In genomic region chr7:66741706-66742053, GRCh38 we compare ENCODE assay signal across 8 cellular contexts. TPM values are rescaled to one million over a fixed set of nuclear protein-coding genes. Genes with fewer than 3 reads are reported as not detected.
DNase-seq lines count a peak whose midpoint lies in the region; ATAC-seq and TF ChIP-seq lines count a peak whose summit lies in the region.

No MANE protein-coding gene starts in this region.

- peak overlapping the region; percentile 90 to 99 (median 94) for H3K9ac ChIP-seq in skeletal muscle tissue (ENCODE audit: low read depth in 1 of 3, low read length in 3 of 3)

- TF ChIP-seq CTCF in foreskin keratinocyte (conservative IDR thresholded peaks at IDR 0.05), result no peak

- ATAC-seq in foreskin keratinocyte, result no peak
- ATAC-seq in HG02840 (IDR thresholded peaks at IDR 0.05; ENCODE audit: low FRiP score, unreplicated experiment), result no peak

- H3K9me3 ChIP-seq in SJSA1 (replicated peaks) (no peaks in the 10 kb centered on the region), skeletal muscle tissue (ENCODE audit: control insufficient read depth in 3 of 3, low read length in 3 of 3) (no peaks in the 10 kb centered on the region)
- H3K9me3 ChIP-seq in effector memory CD4-positive, alpha-beta T cell (ENCODE audit: control insufficient read depth, low read length), result no peaks in the 10 kb centered on the region

- no peaks in the 10 kb centered on the region for H3K27me3 ChIP-seq in H7 (ENCODE audit: control insufficient read depth, insufficient read depth, low read length)
- H3K27me3 ChIP-seq in SJSA1 (replicated peaks), result no peaks in the 10 kb centered on the region
- H3K27me3 ChIP-seq in foreskin keratinocyte, result no peaks in the 10 kb centered on the region
- H3K27me3 ChIP-seq in skeletal muscle tissue (ENCODE audit: control insufficient read depth in 3 of 3, insufficient read depth in 3 of 3, low read length in 3 of 3), result no peaks in the 10 kb centered on the region
- no peaks in the 10 kb centered on the region for H3K27me3 ChIP-seq in effector memory CD4-positive, alpha-beta T cell (replicated peaks; ENCODE audit: control insufficient read depth, insufficient read depth, low read length, poor library complexity, severe bottlenecking)

- DNase-seq in H7, result no peak
- DNase-seq in SJSA1 (ENCODE audit: low read depth in 1 of 2, low spot score in 2 of 2), result peak in 1 of 2 experiments; percentile 29
- DNase-seq in foreskin keratinocyte, result peak in 1 of 2 donors; percentile 29
- no peak for DNase-seq in T1000 (lab: John Stamatoyannopoulos, UW)
- no peak for DNase-seq in NK-92 treated with Interleukin-12 subunit alpha and Interleukin-12 subunit beta, amount 100 ng/mL, for 24 hours (lab: John Stamatoyannopoulos, UW)
- no peak for DNase-seq in effector memory CD4-positive, alpha-beta T cell

- no peaks in the 10 kb centered on the region for H3K36me3 ChIP-seq in H7 (replicated peaks; ENCODE audit: control insufficient read depth, insufficient read depth, low read length)
- peaks cover 25% of the 10 kb centered on the region for H3K36me3 ChIP-seq in SJSA1
- H3K36me3 ChIP-seq in skeletal muscle tissue (ENCODE audit: control insufficient read depth in 3 of 3, insufficient read depth in 3 of 3, low read length in 3 of 3), result peaks cover 0 to 3% (median 0%) of the 10 kb centered on the region in 3 donors
- no peaks in the 10 kb centered on the region for H3K36me3 ChIP-seq in effector memory CD4-positive, alpha-beta T cell (ENCODE audit: control insufficient read depth, insufficient read depth, low read length)

- H3K27ac ChIP-seq in SJSA1 (peak overlapping the region; percentile 73), foreskin keratinocyte (peak overlapping the region; percentile 90), skeletal muscle tissue (ENCODE audit: low read depth, low read length) (peak overlapping the region; percentile 96)
- H3K27ac ChIP-seq in effector memory CD4-positive, alpha-beta T cell (ENCODE audit: insufficient read depth, low read length, poor library complexity, severe bottlenecking), result no peak overlapping the region

- peaks cover 17% of the 10 kb centered on the region for H3K4me1 ChIP-seq in SJSA1 (replicated peaks)
- H3K4me1 ChIP-seq in foreskin keratinocyte, result no peaks in the 10 kb centered on the region
- peaks cover 4 to 7% (median 5%) of the 10 kb centered on the region in 3 donors for H3K4me1 ChIP-seq in skeletal muscle tissue (ENCODE audit: control insufficient read depth in 3 of 3, insufficient read depth in 3 of 3, low read length in 3 of 3)
- peaks cover 10% of the 10 kb centered on the region for H3K4me1 ChIP-seq in effector memory CD4-positive, alpha-beta T cell (ENCODE audit: control insufficient read depth, insufficient read depth, low read length, poor library complexity, severe bottlenecking)

- peak overlapping the region; percentile 68 for H3K4me3 ChIP-seq in H7 (ENCODE audit: insufficient read depth, low read depth, low read length)
- H3K4me3 ChIP-seq in SJSA1, result peak overlapping the region; percentile 70
- H3K4me3 ChIP-seq in skeletal muscle tissue (ENCODE audit: low read length in 3 of 3), result peak overlapping the region; percentile 92 to 97 (median 94)
- H3K4me3 ChIP-seq in effector memory CD4-positive, alpha-beta T cell (ENCODE audit: insufficient read depth, low read depth, low read length, poor library complexity, severe bottlenecking), result no peak overlapping the region

RNA-seq across cellular contexts. Expression of gene RABGEF1, which starts 1.1 kb away (rescaled TPM):
- total RNA-seq in H7 (2014; rRNA removed; shearing (Covaris generic)), result 16.6 and 21.7 TPM in 2 replicates
- 23.3 and 34.2 TPM in 2 replicates for total RNA-seq in SJSA1 (2014; rRNA removed; shearing (Covaris generic))
- 31.7 and 33.5 TPM in 2 replicates for total RNA-seq in foreskin keratinocyte
- polyA plus RNA-seq in foreskin keratinocyte, result 12.3 and 15.6 TPM in 2 replicates
- 30.8 TPM for total RNA-seq in skeletal muscle tissue
